Comparison of ENCODE assay signal across 11 cellular contexts in the genomic region with DNA sequence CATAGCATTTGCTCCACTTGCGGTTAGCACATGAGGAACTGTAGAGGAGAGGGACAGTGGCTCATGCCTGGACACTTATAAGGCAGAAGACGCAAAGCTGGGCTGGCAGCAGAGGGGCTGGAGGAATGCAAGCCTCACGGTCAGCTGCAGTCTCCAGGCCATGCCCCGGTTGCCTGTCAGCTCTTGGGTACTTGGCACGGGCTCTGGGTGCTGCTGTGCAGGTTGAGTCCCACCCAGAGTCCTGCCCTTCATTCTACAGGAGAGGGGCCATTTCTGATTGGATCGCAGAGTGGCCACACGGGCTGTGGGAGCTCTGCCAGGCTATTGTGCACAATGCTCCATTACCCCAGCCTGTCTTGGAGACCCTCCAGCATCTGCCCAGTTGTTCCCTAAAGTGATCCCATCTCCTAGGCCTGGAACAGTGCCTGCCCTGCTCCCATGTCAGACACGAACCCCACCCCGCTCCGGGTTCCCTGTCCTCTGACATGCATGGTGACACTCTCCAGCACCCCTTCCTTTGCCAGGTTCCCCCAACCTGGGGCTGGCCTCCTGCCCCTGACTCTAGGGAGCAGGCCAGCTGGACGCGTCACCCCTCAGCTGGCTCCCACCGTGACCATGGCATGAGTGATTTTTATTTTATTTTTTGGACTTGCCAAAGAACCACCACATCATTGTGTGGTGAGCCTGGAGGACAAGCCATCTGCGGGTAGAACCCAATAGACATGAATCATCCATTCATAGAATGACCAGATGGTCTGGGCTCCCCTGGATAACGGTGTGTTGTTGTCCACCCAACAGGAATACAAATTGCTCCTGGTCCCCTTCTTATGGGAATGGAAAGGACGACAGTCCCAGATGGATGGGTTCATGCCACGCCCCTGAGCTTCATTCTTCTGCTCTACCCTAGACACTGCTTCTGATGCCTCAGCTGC. TPM values are rescaled to one million over a fixed set of nuclear protein-coding genes. Genes with fewer than 3 reads are reported as not detected.
DNase-seq lines count a peak whose midpoint lies in the region; ATAC-seq and TF ChIP-seq lines count a peak whose summit lies in the region.
"Had no signal": no experiment of that assay in that cellular context is flagged by ENCODE, and none has a peak within 500 bp of the region (broad histone marks: within the 10 kb centered on the region; RNA-seq: fewer than 3 reads in every experiment).

No MANE protein-coding gene starts in this region.

- ATAC-seq in heart left ventricle (no peak), right cardiac atrium (no peak), GM18861 (IDR thresholded peaks at IDR 0.05; ENCODE audit: unreplicated experiment) (no peak), HG03095 (IDR thresholded peaks at IDR 0.05; ENCODE audit: unreplicated experiment) (no peak)
- ATAC-seq: activated CD4-positive, CD25-positive, alpha-beta regulatory T cell treated with anti-CD3 and anti-CD28 coated beads, Interleukin-2, amount 50 U/mL, for 24 hours; psoas muscle had no signal

- peak in 3 of 5 donors; percentile 7 to 25 (median 18) for DNase-seq in heart left ventricle
- DNase-seq in right cardiac atrium: no peak
- DNase-seq in adrenal gland: peak in 4 of 7 donors; percentile 5 to 40 (median 12)
- peak; percentile 51 for DNase-seq in myocyte (ENCODE audit: low read depth)
- DNase-seq in transverse colon: peak; percentile 6
- DNase-seq in UCSD-AML1 (lab: John Stamatoyannopoulos, UW; ENCODE audit: unreplicated experiment): no peak
- DNase-seq: effector memory CD4-positive, alpha-beta T cell had no signal

- no peak for TF ChIP-seq POLR2A in heart left ventricle (IDR thresholded peaks at IDR 0.05)
- no peak for TF ChIP-seq POLR2A in adrenal gland (IDR thresholded peaks at IDR 0.05)
- TF ChIP-seq POLR2A in transverse colon (IDR thresholded peaks at IDR 0.05): no peak

- H3K4me1 ChIP-seq in heart left ventricle (peaks cover 0 to 38% (median 8%) of the 10 kb centered on the region in 12 donors), right cardiac atrium (ENCODE audit: control insufficient read depth, insufficient read depth, low read length) (peaks cover 4% of the 10 kb centered on the region), adrenal gland (replicated peaks in 1 of 2) (peaks cover 0 to 6% of the 10 kb centered on the region in 2 donors), transverse colon (peaks cover 4 to 33% (median 13%) of the 10 kb centered on the region in 4 donors)

- H3K36me3 ChIP-seq in heart left ventricle (no peaks in the 10 kb centered on the region), adrenal gland (replicated peaks in 1 of 2) (no peaks in the 10 kb centered on the region), transverse colon (no peaks in the 10 kb centered on the region)

- H3K4me3 ChIP-seq in heart left ventricle (no peak overlapping the region), right cardiac atrium (ENCODE audit: low read length) (no peak overlapping the region), adrenal gland (no peak overlapping the region), transverse colon (no peak overlapping the region)
- H3K4me3 ChIP-seq: psoas muscle had no signal

- TF ChIP-seq EP300 in transverse colon (IDR thresholded peaks at IDR 0.05; ENCODE audit: low read depth): no peak

- WGBS in heart left ventricle, 4 donors: 83 to 89% (median 85%) methylated on average over 16 to 17 of the region's 17 CpGs
- WGBS in right cardiac atrium: 88% methylated on average over 17 of the region's 17 CpGs
- WGBS in adrenal gland, 4 donors: 81 to 94% (median 91%) methylated on average over 8 to 17 of the region's 17 CpGs
- 92% methylated on average over 17 of the region's 17 CpGs; no CpG with 5 or more reads in 1 of the 2 donors for WGBS in transverse colon (ENCODE audit: low coverage in 1 of 2), 2 donors

- intact Hi-C loops in heart left ventricle (cut with DNase I): no loop called here
- intact Hi-C loops in right cardiac atrium (cut with DNase I): no loop called here
- intact Hi-C loops in adrenal gland (cut with DNase I): no loop called here
- intact Hi-C loops in transverse colon (cut with DNase I; ENCODE audit: low total_unique reads): no loop called here

- H3K9me3 ChIP-seq in heart left ventricle: no peaks in the 10 kb centered on the region
- H3K9me3 ChIP-seq in right cardiac atrium (ENCODE audit: control insufficient read depth, low read length): no peaks in the 10 kb centered on the region
- H3K9me3 ChIP-seq in adrenal gland (replicated peaks in 1 of 3): no peaks in the 10 kb centered on the region
- H3K9me3 ChIP-seq in transverse colon: no peaks in the 10 kb centered on the region
- H3K9me3 ChIP-seq: psoas muscle had no signal

- in situ Hi-C loops in transverse colon (cut with MboI; ENCODE audit: low pct_ligation_motif_present in 1 of 4, low pct_unique_long_range_greater_than_20kb in 1 of 4, low sequenced_read_pairs in 3 of 4): no loop called here

- H3K27me3 ChIP-seq in heart left ventricle (no peaks in the 10 kb centered on the region), right cardiac atrium (ENCODE audit: control insufficient read depth, insufficient read depth) (no peaks in the 10 kb centered on the region), adrenal gland (no peaks in the 10 kb centered on the region), transverse colon (no peaks in the 10 kb centered on the region)

- H3K27ac ChIP-seq in heart left ventricle: no peak overlapping the region
- no peak overlapping the region for H3K27ac ChIP-seq in right cardiac atrium (ENCODE audit: low read length)
- no peak overlapping the region for H3K27ac ChIP-seq in adrenal gland
- no peak overlapping the region for H3K27ac ChIP-seq in transverse colon
- H3K27ac ChIP-seq: psoas muscle had no signal

- TF ChIP-seq CTCF in heart left ventricle (IDR thresholded peaks at IDR 0.05) (no peak), adrenal gland (IDR thresholded peaks at IDR 0.05) (no peak), transverse colon (IDR thresholded peaks at IDR 0.05) (no peak)

RNA-seq across cellular contexts. Expression of gene KLF13, which starts 51.0 kb away (rescaled TPM):
- total RNA-seq in heart left ventricle (10 to 100 TPM; 37.5 to 65.9 (median 56.4) TPM), right cardiac atrium (100 to 1,000 TPM in 2 of 4 donors, 10 to 100 TPM in 2; 42.3 to 108 (median 88.2) TPM), adrenal gland (10 to 100 TPM; 19.9 to 65.9 (median 37.8) TPM), myocyte (51.9 and 61.2 TPM in 2 replicates), transverse colon (10 to 100 TPM; 39.0 to 81.2 (median 68.8) TPM)
- polyA plus RNA-seq in heart left ventricle (10 to 100 TPM; 22.4 to 74.0 TPM), right cardiac atrium (52.7 TPM), adrenal gland (10 to 100 TPM; 17.3 to 33.5 (median 21.0) TPM)
- polyA plus RNA-seq in myocyte (2012): 28.0 TPM

Comparison
In these comparisons a context has a peak if more than half of its experiments do, and no peak if none do; other contexts are left out.
1. DNase-seq: peak in heart left ventricle (3 of 5), adrenal gland (4 of 7), myocyte (single experiment) and transverse colon (single experiment); none in right cardiac atrium (0 of 3) and UCSD-AML1 (single experiment).